Comparison of ENCODE assay signal across 28 cellular contexts in the genomic region with DNA sequence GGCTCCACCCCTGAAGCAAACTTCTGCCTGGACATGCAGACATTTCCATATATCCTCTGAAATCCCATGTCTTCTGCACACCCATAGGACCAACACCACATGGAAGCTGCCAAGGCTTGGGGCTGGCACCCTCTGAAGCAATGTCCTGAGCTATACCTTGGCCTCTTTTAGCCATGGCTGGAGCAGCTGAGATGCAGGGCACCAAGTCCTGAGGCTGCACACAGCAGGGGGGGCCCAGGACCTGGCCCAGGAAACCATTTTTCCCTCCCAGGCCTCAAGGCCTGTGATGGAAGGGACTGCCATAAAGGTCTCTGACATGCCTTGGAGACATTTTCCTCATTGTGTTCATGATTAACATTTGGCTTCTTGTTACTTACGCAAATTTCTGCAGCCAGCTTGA.
DNase-seq lines count a peak whose midpoint lies in the region; ATAC-seq and TF ChIP-seq lines count a peak whose summit lies in the region.
"Had no signal": no experiment of that assay in that cellular context is flagged by ENCODE, and none has a peak within 500 bp of the region (broad histone marks: within the 10 kb centered on the region; RNA-seq: fewer than 3 reads in every experiment).

No MANE protein-coding gene starts in this region.

- no peak overlapping the region for H3K4me3 ChIP-seq in HEK293 (ENCODE audit: low read depth, low read length)
- H3K4me3 ChIP-seq: A549; BLaER1; BLaER1 treated with 17β-estradiol and CSF1 and Interleukin-3, amounts not matched to agents 10 nM and 100 nM had no signal

- H3K4me1 ChIP-seq in HEK293 (ENCODE audit: control insufficient read depth, insufficient read depth, low read length) = no peaks in the 10 kb centered on the region
- H3K4me1 ChIP-seq: A549; BE2C; BLaER1; BLaER1 treated with 17β-estradiol and CSF1 and Interleukin-3, amounts not matched to agents 10 nM and 100 nM; Caco-2 had no signal

- H3K27ac ChIP-seq in HEK293 (ENCODE audit: extremely low read depth, low read depth, low read length) = no peak overlapping the region
- H3K27ac ChIP-seq: 22Rv1; A549; BLaER1; BLaER1 treated with 17β-estradiol and CSF1 and Interleukin-3, amounts not matched to agents 10 nM and 100 nM; C4-2B had no signal

- peak; percentile 12 for DNase-seq in DMS53 (lab: John Stamatoyannopoulos, UW)
- no peak for DNase-seq in DMS53 treated with DMSO at 0.1 percent for 48 hours (lab: John Stamatoyannopoulos, UW; ENCODE audit: unreplicated experiment)
- DNase-seq: 8988T; ACHN; AML-193; BE2C; C1 segment of cervical spinal cord; Caco-2; Calu3; CD4-positive, alpha-beta memory T cell; CD4-positive, alpha-beta T cell; CD4-positive, CD25-positive, alpha-beta regulatory T cell; CD8-positive, alpha-beta memory T cell; CD8-positive, alpha-beta T cell; COR-L47; DMS 273 treated with DMSO at 0.1 percent for 48 hours; DMS153; DMS79; DMS79 treated with DMSO at 0.1 percent for 48 hours; DND-41; EL had no signal

- no peaks in the 10 kb centered on the region for H3K9me3 ChIP-seq in HEK293 (ENCODE audit: control insufficient read depth, insufficient read depth, low read depth, low read length)
- H3K9me3 ChIP-seq: A549, BE2C had no signal

- ATAC-seq in HG03039 (IDR thresholded peaks at IDR 0.05; ENCODE audit: unreplicated experiment) = no peak
- ATAC-seq: A549; CD8-positive, alpha-beta T cell had no signal

- POLR2A ChIA-PET in HEK293 (lab: Yijun Ruan, JAX) = no interaction called here

- CTCF ChIA-PET in HEK293 (lab: Yijun Ruan, JAX) = no interaction called here

- TF ChIP-seq CTCF in HEK293 (tag by site-specific recombination; IDR thresholded peaks at IDR 0.05) = no peak

- H3K36me3 ChIP-seq in HEK293 (ENCODE audit: control insufficient read depth in 2 of 2, insufficient read depth in 1 of 2, low read length in 2 of 2) = no peaks in the 10 kb centered on the region
- H3K36me3 ChIP-seq: BE2C; BLaER1; BLaER1 treated with 17β-estradiol and CSF1 and Interleukin-3, amounts not matched to agents 10 nM and 100 nM had no signal

TF ChIP-seq in HEK293, 187 proteins besides CTCF, POLR2A, EP300 and RAD21:
- TF ChIP-seq ZNF350 (tag by site-specific recombination; IDR thresholded peaks at IDR 0.05) (no peak), ZNF529 (tag by site-specific recombination; IDR thresholded peaks at IDR 0.05; ENCODE audit: insufficient replicate concordance) (no peak), SETDB1 (IDR thresholded peaks at IDR 0.05; ENCODE audit: insufficient read length, low read length) (peak; percentile 80), TRIM28 (IDR thresholded peaks at IDR 0.05; ENCODE audit: borderline replicate concordance, low read length) (peak; percentile 56; the same call in 1 of the 2 replicates), ZNF585B (tag by site-specific recombination; IDR thresholded peaks at IDR 0.05) (peak; percentile 87)
